ENCODE assay signal across 1 cellular context in genomic region chr3:9731206-9732079, GRCh38.
TF ChIP-seq lines count a peak whose summit lies in the region.

TSS of gene BRPF1 (plus strand) at chr3:9731735. CDS start at chr3:9734141, 2,406 bp downstream.

TF ChIP-seq in K562, 482 proteins besides CTCF, POLR2A, EP300 and RAD21 (continued from another document and continues in another):
- no peak for TF ChIP-seq PATZ1 (CRISPR knock-in tag; IDR thresholded peaks at IDR 0.05; ENCODE audit: borderline replicate concordance)
- TF ChIP-seq ZNF263 (CRISPR knock-in tag; IDR thresholded peaks at IDR 0.05; ENCODE audit: borderline replicate concordance): no peak
- peak; percentile 79; the same call in 1 of the 2 replicates for TF ChIP-seq ERF (CRISPR knock-in tag; IDR thresholded peaks at IDR 0.05)
- no peak for TF ChIP-seq POLR2H (tag; IDR thresholded peaks at IDR 0.05; ENCODE audit: low read depth)
- TF ChIP-seq EP400 (IDR thresholded peaks at IDR 0.05): peak; percentile 98
- peak in 2 of 3 experiments; percentile 28 to 67 for TF ChIP-seq YY1 (IDR thresholded peaks at IDR 0.05; ENCODE audit: borderline replicate concordance in 1 of 3, control insufficient read depth in 1 of 3, extremely low read depth in 1 of 3, insufficient read depth in 3 of 3, insufficient read length in 1 of 3, insufficient replicate concordance in 2 of 3, low read depth in 1 of 3, low read length in 2 of 3)
- TF ChIP-seq ZNF449 (CRISPR knock-in tag; IDR thresholded peaks at IDR 0.05): no peak
- no peak for TF ChIP-seq FOXA3 (CRISPR knock-in tag; conservative IDR thresholded peaks at IDR 0.05 in 1 of 2, IDR thresholded peaks at IDR 0.05 in 1 of 2)
- TF ChIP-seq KDM5B (IDR thresholded peaks at IDR 0.05; ENCODE audit: insufficient replicate concordance, low read depth, low read length): peak; percentile 88
- TF ChIP-seq ZNF324 (CRISPR knock-in tag; IDR thresholded peaks at IDR 0.05): no peak
- TF ChIP-seq MECOM (CRISPR knock-in tag; IDR thresholded peaks at IDR 0.05): no peak
- no peak for TF ChIP-seq ZFP1 (CRISPR knock-in tag; IDR thresholded peaks at IDR 0.05)
- TF ChIP-seq E2F1 (CRISPR knock-in tag; IDR thresholded peaks at IDR 0.05): peak; percentile 90
- TF ChIP-seq NUFIP1 (IDR thresholded peaks at IDR 0.05; ENCODE audit: partially characterized antibody): no peak
- 0 out of 4 replicates have a peak, but pooled peaks of 1 of the 2 experiments have one; percentile 16 for TF ChIP-seq UBTF (IDR thresholded peaks at IDR 0.05; ENCODE audit: borderline replicate concordance in 1 of 2, low read depth in 2 of 2, low read length in 2 of 2)
- TF ChIP-seq SAP30 (IDR thresholded peaks at IDR 0.05; ENCODE audit: borderline replicate concordance, insufficient read depth, low read depth, low read length, poor library complexity, severe bottlenecking): peak; percentile 76
- no peak for TF ChIP-seq MEF2A (IDR thresholded peaks at IDR 0.05; ENCODE audit: control insufficient read depth, low read depth, low read length)
- no peak for TF ChIP-seq MCM7 (IDR thresholded peaks at IDR 0.05)
- TF ChIP-seq SAFB (IDR thresholded peaks at IDR 0.05; ENCODE audit: borderline replicate concordance, low read depth, low read length): no peak
- TF ChIP-seq ARID4B (CRISPR knock-in tag; IDR thresholded peaks at IDR 0.05): peak; percentile 34; the same call in 1 of the 2 replicates
- TF ChIP-seq HMGXB4 (CRISPR knock-in tag; IDR thresholded peaks at IDR 0.05): peak; percentile 71; the same call in 1 of the 2 replicates
- no peak for TF ChIP-seq RBM15 (IDR thresholded peaks at IDR 0.05; ENCODE audit: insufficient read depth, low read length)
- no peak for TF ChIP-seq STAG1 (CRISPR knock-in tag; IDR thresholded peaks at IDR 0.05; ENCODE audit: borderline replicate concordance)
- no peak for TF ChIP-seq RBM25 (IDR thresholded peaks at IDR 0.05; ENCODE audit: low read depth, low read length, severe bottlenecking)
- no peak for TF ChIP-seq RBM22 (IDR thresholded peaks at IDR 0.05; ENCODE audit: low read depth, low read length, poor library complexity, severe bottlenecking)
- no peak for TF ChIP-seq ILK (tag; IDR thresholded peaks at IDR 0.05; ENCODE audit: borderline replicate concordance, low read depth)
- peak in 1 of 2 experiments; percentile 20; a peak in 1 of 4 replicates for TF ChIP-seq KDM4B (IDR thresholded peaks at IDR 0.05; ENCODE audit: borderline replicate concordance in 2 of 2, low read depth in 1 of 2)
- TF ChIP-seq VEZF1 (CRISPR knock-in tag; IDR thresholded peaks at IDR 0.05): peak; percentile 98
- TF ChIP-seq ZNF518B (CRISPR knock-in tag; IDR thresholded peaks at IDR 0.05): no peak
- TF ChIP-seq GABPA (tag; conservative IDR thresholded peaks at IDR 0.05; ENCODE audit: low read depth): peak; percentile 79
- peak; percentile 92 for TF ChIP-seq KLF13 (tag; IDR thresholded peaks at IDR 0.05; ENCODE audit: borderline replicate concordance, low read depth)
- no peak for TF ChIP-seq ZNF384 (IDR thresholded peaks at IDR 0.05; ENCODE audit: low read depth, low read length)
- TF ChIP-seq SRSF7 (optimal IDR thresholded peaks at IDR 0.05; ENCODE audit: low read depth, low read length): no peak
- TF ChIP-seq CCNT2 (IDR thresholded peaks at IDR 0.05; ENCODE audit: borderline replicate concordance, extremely low read depth, insufficient read length, low read depth, low read length): peak; percentile 64
- no peak for TF ChIP-seq NFYB (IDR thresholded peaks at IDR 0.05; ENCODE audit: extremely low read depth, insufficient read length)
- no peak for TF ChIP-seq SMAD1 (IDR thresholded peaks at IDR 0.05; ENCODE audit: low read depth, low read length, partially characterized antibody)
- TF ChIP-seq HDAC2 (IDR thresholded peaks at IDR 0.05): peak; percentile 93
- TF ChIP-seq ZFP91 (CRISPR knock-in tag; IDR thresholded peaks at IDR 0.05): no peak
